8 cellular contexts compared by ENCODE assay signal in the genomic region with DNA sequence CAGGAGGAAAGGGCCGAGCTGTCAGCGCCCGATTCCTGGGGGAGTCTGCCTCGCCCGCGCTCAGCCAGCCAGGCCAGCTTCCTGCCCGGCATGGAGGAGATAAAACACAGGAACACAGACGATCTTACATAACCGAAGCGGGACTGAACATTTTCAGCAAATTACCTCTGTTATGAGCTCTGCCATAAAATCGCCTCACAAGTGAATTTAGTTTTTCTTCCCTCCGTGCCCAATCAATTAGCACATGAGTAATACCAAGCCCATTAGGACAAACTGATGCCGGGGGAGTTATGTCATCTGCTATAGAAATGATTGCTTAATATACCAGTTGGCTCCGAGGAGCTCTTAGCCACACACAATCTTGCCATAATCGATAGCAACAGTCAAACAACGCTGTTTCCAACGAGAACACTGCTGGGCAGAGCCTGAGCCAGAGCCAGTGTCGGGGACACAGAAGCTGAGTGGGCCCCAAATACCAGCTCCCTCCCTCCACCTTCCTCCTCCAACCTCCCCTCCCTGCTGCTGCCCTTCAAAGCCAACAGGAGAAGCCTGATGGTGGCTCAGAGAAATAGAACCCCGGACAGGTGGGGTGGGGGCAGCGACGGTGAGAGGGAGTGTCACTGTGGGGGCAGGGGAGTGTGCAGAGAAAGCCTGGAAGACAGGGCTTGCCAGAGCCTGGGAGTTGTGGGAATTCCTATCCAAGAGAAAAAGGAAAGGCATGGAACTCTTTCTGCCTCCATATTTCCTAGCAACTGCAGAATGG.
DNase-seq lines count a peak whose midpoint lies in the region; ATAC-seq and TF ChIP-seq lines count a peak whose summit lies in the region.

No MANE protein-coding gene starts in this region.

- H3K27ac ChIP-seq in HEK293 (ENCODE audit: extremely low read depth, low read depth, low read length) (no peak overlapping the region; the same call in 1 of the 2 replicates), SJCRH30 (peak overlapping the region; percentile 54), trophoblast cell (ENCODE audit: low read depth, low read length) (no peak overlapping the region)

- no peaks in the 10 kb centered on the region for H3K9me3 ChIP-seq in HEK293 (ENCODE audit: control insufficient read depth, insufficient read depth, low read depth, low read length)
- H3K9me3 ChIP-seq in SJCRH30 (replicated peaks): 0 out of 2 replicates have a peak, but pooled peaks cover 3% of the 10 kb centered on the region
- H3K9me3 ChIP-seq in trophoblast cell (ENCODE audit: insufficient read depth, low read depth, low read length): peaks cover 3% of the 10 kb centered on the region

- peak; percentile 67 to 77 for DNase-seq in SJCRH30
- DNase-seq in foreskin melanocyte: peak; percentile 43
- peak in 1 of 2 donors; percentile 28 for DNase-seq in trophoblast cell
- no peak for DNase-seq in DMS114 treated with DMSO at 0.1 percent for 48 hours (lab: John Stamatoyannopoulos, UW; ENCODE audit: unreplicated experiment)

- H2BK120ac ChIP-seq in trophoblast cell (ENCODE audit: insufficient read depth, low read length, poor library complexity): no peak overlapping the region

- peak overlapping the region; percentile 35 for H4K8ac ChIP-seq in trophoblast cell (ENCODE audit: low read depth, low read length)

- H3K4me1 ChIP-seq in HEK293 (ENCODE audit: control insufficient read depth, insufficient read depth, low read length) (peaks cover 2% of the 10 kb centered on the region; the same call in 1 of the 2 replicates), SJCRH30 (peaks cover 9% of the 10 kb centered on the region), trophoblast cell (ENCODE audit: control insufficient read depth in 1 of 2, insufficient read depth in 2 of 2, low read length in 2 of 2) (peaks cover 15 to 30% of the 10 kb centered on the region in 2 experiments)

- H3K4me3 ChIP-seq in HEK293 (ENCODE audit: low read depth, low read length): no peak overlapping the region
- peak overlapping the region; percentile 43 for H3K4me3 ChIP-seq in SJCRH30
- H3K4me3 ChIP-seq in trophoblast cell (ENCODE audit: low read depth, low read length): no peak overlapping the region

- no peak overlapping the region for H3K23ac ChIP-seq in trophoblast cell (ENCODE audit: low read length)

- H3K79me1 ChIP-seq in trophoblast cell (ENCODE audit: low read length): no peaks in the 10 kb centered on the region

- no peak for TF ChIP-seq CTCF in HEK293 (tag by site-specific recombination; IDR thresholded peaks at IDR 0.05)

- POLR2A ChIA-PET in HEK293 (lab: Yijun Ruan, JAX): interaction anchor here (0.6 to 1.0 kb wide), 4 partner anchors 132 to 886 kb away, joined by 3 to 6 read pairs (median 4); no protein-coding TSS in a partner anchor

- ATAC-seq in GM21367 (IDR thresholded peaks at IDR 0.05; ENCODE audit: unreplicated experiment) (no peak), HG02610 (IDR thresholded peaks at IDR 0.05; ENCODE audit: unreplicated experiment) (no peak), HG03521 (IDR thresholded peaks at IDR 0.05; ENCODE audit: unreplicated experiment) (no peak)

- H4K91ac ChIP-seq in trophoblast cell (ENCODE audit: low read depth, low read length): no peak overlapping the region

- H2BK5ac ChIP-seq in trophoblast cell (ENCODE audit: low read depth, low read length, poor library complexity): no peak overlapping the region

- no peak overlapping the region for H3K4ac ChIP-seq in trophoblast cell (ENCODE audit: low read depth, low read length)

- H4K12ac ChIP-seq in trophoblast cell (ENCODE audit: low read depth, low read length): no peak overlapping the region

- no peaks in the 10 kb centered on the region for H3K36me3 ChIP-seq in HEK293 (ENCODE audit: control insufficient read depth in 2 of 2, insufficient read depth in 1 of 2, low read length in 2 of 2)
- H3K36me3 ChIP-seq in SJCRH30: no peaks in the 10 kb centered on the region
- no peaks in the 10 kb centered on the region for H3K36me3 ChIP-seq in trophoblast cell (ENCODE audit: control insufficient read depth in 1 of 2, insufficient read depth in 2 of 2, low read length in 2 of 2)

- WGBS in trophoblast cell (ENCODE audit: extremely low coverage, insufficient coverage, insufficient read length): no CpG with 5 or more reads among the region's 21 CpGs

- H3K27me3 ChIP-seq in SJCRH30: no peaks in the 10 kb centered on the region
- no peaks in the 10 kb centered on the region for H3K27me3 ChIP-seq in trophoblast cell (ENCODE audit: insufficient read depth, low read length)

- H3K4me2 ChIP-seq in trophoblast cell (ENCODE audit: low read length): peak overlapping the region; percentile 55

- no peak overlapping the region for H3K14ac ChIP-seq in trophoblast cell (ENCODE audit: low read length)

- H3K79me2 ChIP-seq in trophoblast cell (ENCODE audit: control insufficient read depth, insufficient read depth, low read length, poor library complexity): no peaks in the 10 kb centered on the region

- H2BK12ac ChIP-seq in trophoblast cell (ENCODE audit: low read length): no peak overlapping the region

- CTCF ChIA-PET in HEK293 (lab: Yijun Ruan, JAX): interaction anchor here (0.6 to 1.8 kb wide), 6 partner anchors 12 to 146 kb away, joined by 3 to 9 read pairs (median 6); no protein-coding TSS in a partner anchor

- no peak overlapping the region for H3K9ac ChIP-seq in trophoblast cell (ENCODE audit: low read length)

- H2AFZ ChIP-seq in trophoblast cell (ENCODE audit: insufficient read depth, low read length, poor library complexity): no peak overlapping the region

- H3K18ac ChIP-seq in trophoblast cell (ENCODE audit: low read length): no peak overlapping the region

- no peak overlapping the region for H2AK5ac ChIP-seq in trophoblast cell (ENCODE audit: low read length)

TF ChIP-seq in HEK293, 187 proteins besides CTCF, POLR2A, EP300 and RAD21 (continues in another document):
- TF ChIP-seq ZNF561 (tag by site-specific recombination; IDR thresholded peaks at IDR 0.05; ENCODE audit: borderline replicate concordance) (no peak), ZBTB21 (tag by site-specific recombination; IDR thresholded peaks at IDR 0.05) (0 out of 2 replicates have a peak, but pooled peaks have one; percentile 28), OVOL3 (tag by site-specific recombination; IDR thresholded peaks at IDR 0.05) (no peak), GLI2 (tag by site-specific recombination; IDR thresholded peaks at IDR 0.05; ENCODE audit: borderline replicate concordance, low read depth) (no peak), ZFHX2 (tag by site-specific recombination; conservative IDR thresholded peaks at IDR 0.05) (0 out of 2 replicates have a peak, but pooled peaks have one; percentile 25), ZNF24 (tag by site-specific recombination; IDR thresholded peaks at IDR 0.05) (peak; percentile 91), ZNF707 (tag by site-specific recombination; IDR thresholded peaks at IDR 0.05) (no peak), ZBTB8A (tag by site-specific recombination; IDR thresholded peaks at IDR 0.05) (peak; percentile 71), ZNF626 (tag by site-specific recombination; IDR thresholded peaks at IDR 0.05) (no peak)
- TF ChIP-seq, protein P1, sequence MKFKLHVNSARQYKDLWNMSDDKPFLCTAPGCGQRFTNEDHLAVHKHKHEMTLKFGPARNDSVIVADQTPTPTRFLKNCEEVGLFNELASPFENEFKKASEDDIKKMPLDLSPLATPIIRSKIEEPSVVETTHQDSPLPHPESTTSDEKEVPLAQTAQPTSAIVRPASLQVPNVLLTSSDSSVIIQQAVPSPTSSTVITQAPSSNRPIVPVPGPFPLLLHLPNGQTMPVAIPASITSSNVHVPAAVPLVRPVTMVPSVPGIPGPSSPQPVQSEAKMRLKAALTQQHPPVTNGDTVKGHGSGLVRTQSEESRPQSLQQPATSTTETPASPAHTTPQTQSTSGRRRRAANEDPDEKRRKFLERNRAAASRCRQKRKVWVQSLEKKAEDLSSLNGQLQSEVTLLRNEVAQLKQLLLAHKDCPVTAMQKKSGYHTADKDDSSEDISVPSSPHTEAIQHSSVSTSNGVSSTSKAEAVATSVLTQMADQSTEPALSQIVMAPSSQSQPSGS (tag by site-specific recombination; IDR thresholded peaks at IDR 0.05; ENCODE audit: low read depth): peak; percentile 83
- TF ChIP-seq, protein P2, sequence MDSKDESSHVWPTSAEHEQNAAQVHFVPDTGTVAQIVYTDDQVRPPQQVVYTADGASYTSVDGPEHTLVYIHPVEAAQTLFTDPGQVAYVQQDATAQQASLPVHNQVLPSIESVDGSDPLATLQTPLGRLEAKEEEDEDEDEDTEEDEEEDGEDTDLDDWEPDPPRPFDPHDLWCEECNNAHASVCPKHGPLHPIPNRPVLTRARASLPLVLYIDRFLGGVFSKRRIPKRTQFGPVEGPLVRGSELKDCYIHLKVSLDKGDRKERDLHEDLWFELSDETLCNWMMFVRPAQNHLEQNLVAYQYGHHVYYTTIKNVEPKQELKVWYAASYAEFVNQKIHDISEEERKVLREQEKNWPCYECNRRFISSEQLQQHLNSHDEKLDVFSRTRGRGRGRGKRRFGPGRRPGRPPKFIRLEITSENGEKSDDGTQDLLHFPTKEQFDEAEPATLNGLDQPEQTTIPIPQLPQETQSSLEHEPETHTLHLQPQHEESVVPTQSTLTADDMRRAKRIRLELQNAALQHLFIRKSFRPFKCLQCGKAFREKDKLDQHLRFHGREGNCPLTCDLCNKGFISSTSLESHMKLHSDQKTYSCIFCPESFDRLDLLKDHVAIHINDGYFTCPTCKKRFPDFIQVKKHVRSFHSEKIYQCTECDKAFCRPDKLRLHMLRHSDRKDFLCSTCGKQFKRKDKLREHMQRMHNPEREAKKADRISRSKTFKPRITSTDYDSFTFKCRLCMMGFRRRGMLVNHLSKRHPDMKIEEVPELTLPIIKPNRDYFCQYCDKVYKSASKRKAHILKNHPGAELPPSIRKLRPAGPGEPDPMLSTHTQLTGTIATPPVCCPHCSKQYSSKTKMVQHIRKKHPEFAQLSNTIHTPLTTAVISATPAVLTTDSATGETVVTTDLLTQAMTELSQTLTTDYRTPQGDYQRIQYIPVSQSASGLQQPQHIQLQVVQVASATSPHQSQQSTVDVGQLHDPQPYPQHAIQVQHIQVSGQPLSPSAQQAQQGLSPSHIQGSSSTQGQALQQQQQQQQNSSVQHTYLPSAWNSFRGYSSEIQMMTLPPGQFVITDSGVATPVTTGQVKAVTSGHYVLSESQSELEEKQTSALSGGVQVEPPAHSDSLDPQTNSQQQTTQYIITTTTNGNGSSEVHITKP (tag by site-specific recombination; IDR thresholded peaks at IDR 0.05): peak; percentile 71
- TF ChIP-seq, protein P3, sequence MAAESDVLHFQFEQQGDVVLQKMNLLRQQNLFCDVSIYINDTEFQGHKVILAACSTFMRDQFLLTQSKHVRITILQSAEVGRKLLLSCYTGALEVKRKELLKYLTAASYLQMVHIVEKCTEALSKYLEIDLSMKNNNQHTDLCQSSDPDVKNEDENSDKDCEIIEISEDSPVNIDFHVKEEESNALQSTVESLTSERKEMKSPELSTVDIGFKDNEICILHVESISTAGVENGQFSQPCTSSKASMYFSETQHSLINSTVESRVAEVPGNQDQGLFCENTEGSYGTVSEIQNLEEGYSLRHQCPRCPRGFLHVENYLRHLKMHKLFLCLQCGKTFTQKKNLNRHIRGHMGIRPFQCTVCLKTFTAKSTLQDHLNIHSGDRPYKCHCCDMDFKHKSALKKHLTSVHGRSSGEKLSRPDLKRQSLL (tag by site-specific recombination; IDR thresholded peaks at IDR 0.05): no peak
